Comparison of ENCODE assay signal across 8 cellular contexts in genomic region chr22:38941488-38941987, GRCh38. TPM values are rescaled to one million over a fixed set of nuclear protein-coding genes. Genes with fewer than 3 reads are reported as not detected.
DNase-seq lines count a peak whose midpoint lies in the region; ATAC-seq and TF ChIP-seq lines count a peak whose summit lies in the region.

No MANE protein-coding gene starts in this region.

- ATAC-seq in GM18868 (IDR thresholded peaks at IDR 0.05; ENCODE audit: unreplicated experiment) (peak; percentile 80), HG02973 (IDR thresholded peaks at IDR 0.05; ENCODE audit: unreplicated experiment) (peak; percentile 60)

- H3K4me3 ChIP-seq in Caco-2 (ENCODE audit: low read depth, low read length) = no peak overlapping the region

- TF ChIP-seq CTCF in nephron (IDR thresholded peaks at IDR 0.05; ENCODE audit: unreplicated experiment in 3 of 3) (no peak), Caco-2 (IDR thresholded peaks at IDR 0.05; ENCODE audit: insufficient read depth in 1 of 2, low read depth in 1 of 2, low read length in 1 of 2, severe bottlenecking in 1 of 2, unreplicated experiment in 1 of 2) (no peak)

- no peaks in the 10 kb centered on the region for H3K36me3 Mint-ChIP-seq in nephron (ENCODE audit: low read depth)
- no peaks in the 10 kb centered on the region for H3K36me3 Mint-ChIP-seq in Caco-2 (ENCODE audit: insufficient read depth, unreplicated experiment)

- H3K9me3 ChIP-seq in Caco-2 = no peaks in the 10 kb centered on the region

- H3K4me1 ChIP-seq in Caco-2 = peaks cover 4% of the 10 kb centered on the region; the same call in 1 of the 2 replicates

- H3K9me3 Mint-ChIP-seq in nephron (peaks cover 4% of the 10 kb centered on the region), Caco-2 (ENCODE audit: unreplicated experiment) (no peaks in the 10 kb centered on the region)

- H3K27me3 Mint-ChIP-seq in nephron (ENCODE audit: low read depth) = peaks cover 17% of the 10 kb centered on the region
- H3K27me3 Mint-ChIP-seq in Caco-2 (ENCODE audit: insufficient read depth, unreplicated experiment) = no peaks in the 10 kb centered on the region

- POLR2A ChIA-PET in Caco-2 (lab: Charles Lee) = no interaction called here

- intact Hi-C loops in Caco-2 (cut with micrococcal nuclease; ENCODE audit: unreplicated experiment) = no loop called here

- H3K4me1 Mint-ChIP-seq in nephron = peaks cover 12% of the 10 kb centered on the region
- peaks cover 8% of the 10 kb centered on the region for H3K4me1 Mint-ChIP-seq in Caco-2 (ENCODE audit: low read depth, unreplicated experiment)

- CTCF ChIA-PET in Caco-2 (lab: Charles Lee) = no interaction called here

- H3K27ac Mint-ChIP-seq in nephron = peak overlapping the region in 2 of 3 experiments; percentile 10 to 28
- no peak overlapping the region for H3K27ac Mint-ChIP-seq in Caco-2 (ENCODE audit: unreplicated experiment)

- H3K36me3 ChIP-seq in Caco-2 (ENCODE audit: control insufficient read depth, insufficient read depth, low read length) = no peaks in the 10 kb centered on the region

- H3K4me3 Mint-ChIP-seq in nephron (no peak overlapping the region), Caco-2 (ENCODE audit: unreplicated experiment) (no peak overlapping the region)

- peak; percentile 50 to 70 for DNase-seq in activated CD4-positive, alpha-beta T cell treated with anti-CD3 and anti-CD28 coated beads, Interleukin-2, amount 50 U/mL, for 4 hours
- DNase-seq in AG08395 (ENCODE audit: low spot score) (no peak), NCI-H1930 (lab: John Stamatoyannopoulos, UW) (no peak), HuH-7.5 (ENCODE audit: low spot score) (no peak), Caco-2 (no peak)

- no TSS peak for BruUV-seq in Caco-2 (replicated peaks; lab: Mats Ljungman, UMichigan)

- H3K27me3 ChIP-seq in Caco-2 (replicated peaks; ENCODE audit: control insufficient read depth, insufficient read depth, low read length) = no peaks in the 10 kb centered on the region

RNA-seq across cellular contexts. Expression of gene APOBEC3A, which starts 15.9 kb away (rescaled TPM):
- total RNA-seq in Caco-2 (2022) = not detected in 2 replicates

RNA-seq across cellular contexts. Expression of gene APOBEC3B, which starts 40.6 kb away (rescaled TPM):
- 55.8 and 60.9 TPM in 2 replicates for total RNA-seq in Caco-2 (2022)

Comparison
In these comparisons a context has a peak if more than half of its experiments do, and no peak if none do; other contexts are left out.
1. DNase-seq: peak in activated CD4-positive, alpha-beta T cell treated with anti-CD3 and anti-CD28 coated beads, Interleukin-2, amount 50 U/mL, for 4 hours (2 of 2); none in AG08395 (single experiment), NCI-H1930 (0 of 2), HuH-7.5 (single experiment) and Caco-2 (0 of 2).